In the genomic region with DNA sequence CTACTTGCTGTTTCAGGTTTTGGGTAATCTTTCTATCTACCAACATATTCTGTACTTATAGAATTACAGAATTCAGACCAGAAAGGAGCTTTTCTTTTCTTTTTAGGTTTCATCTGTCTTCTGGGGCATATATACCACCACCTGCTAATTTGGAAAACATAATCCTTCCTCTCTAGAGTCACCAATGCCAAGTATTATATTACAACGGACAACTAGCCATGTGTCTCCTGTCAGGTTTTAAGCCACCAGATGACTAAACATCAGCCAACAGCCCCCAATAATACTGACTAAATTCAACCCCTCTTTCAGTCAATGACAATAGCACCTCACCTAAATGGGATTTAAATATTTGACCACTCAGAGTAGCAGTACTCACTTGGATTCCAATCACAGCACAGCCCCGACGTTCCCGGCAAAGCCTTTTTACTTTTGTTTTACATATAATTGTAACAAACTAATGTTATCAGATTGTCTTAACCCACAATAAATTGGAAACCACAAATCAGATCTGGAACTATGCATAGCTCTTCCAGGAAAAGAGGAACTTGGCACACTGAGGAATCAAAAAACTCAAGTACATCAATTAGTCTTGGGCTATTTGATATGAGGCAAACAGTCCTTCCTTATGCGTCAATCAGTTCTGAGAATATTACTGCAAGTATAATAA, we compare ENCODE assay signal across 16 cellular contexts. TPM values are rescaled to one million over a fixed set of nuclear protein-coding genes. Genes with fewer than 3 reads are reported as not detected.
A peak's percentile ranks its signal among the peaks of the same experiment; 100 is the strongest.
DNase-seq lines count a peak whose midpoint lies in the region; ATAC-seq lines count a peak whose summit lies in the region.
"Had no signal": no experiment of that assay in that cellular context is flagged by ENCODE, and none has a peak within 500 bp of the region (broad histone marks: within the 10 kb centered on the region; RNA-seq: fewer than 3 reads in every experiment).

No MANE protein-coding gene starts in this region.

- no peak for DNase-seq in activated naive CD4-positive, alpha-beta T cell treated with anti-CD3 and anti-CD28 coated beads, Interleukin-2, amount 50 U/mL, for 72 hours (ENCODE audit: low spot score in 2 of 2)
- peak in 1 of 2 experiments; percentile 70 for DNase-seq in SJCRH30
- no peak for DNase-seq in epithelial cell of prostate (ENCODE audit: low read depth, low spot score)
- DNase-seq in NCI-H1694 treated with DMSO at 0.1 percent for 48 hours (lab: John Stamatoyannopoulos, UW) = no peak
- DNase-seq in retina = no peak
- DNase-seq in T-helper 1 cell = no peak
- DNase-seq: activated naive CD4-positive, alpha-beta T cell; GF-D8; MM.1S; NCI-H2171; stimulated activated CD8-positive, alpha-beta memory T cell treated with anti-CD3 and anti-CD28 coated beads, Interleukin-4, amount 100 ng/mL, for 48 hours had no signal

- H3K4me3 ChIP-seq in SJCRH30 (no peak overlapping the region), skeletal muscle tissue (ENCODE audit: low read length in 3 of 3) (peak overlapping the region; percentile 21 to 32 (median 30))
- H3K4me3 ChIP-seq: breast epithelium, thoracic aorta had no signal

- no peaks in the 10 kb centered on the region for H3K9me3 Mint-ChIP-seq in activated naive CD4-positive, alpha-beta T cell treated with anti-CD3 and anti-CD28 coated beads, Interleukin-2, amount 50 U/mL, for 24 hours
- no peaks in the 10 kb centered on the region for H3K9me3 Mint-ChIP-seq in activated naive CD4-positive, alpha-beta T cell treated with anti-CD3 and anti-CD28 coated beads, Interleukin-2, amount 50 U/mL, for 72 hours

- H3K36me3 ChIP-seq in SJCRH30 = peaks cover 12% of the 10 kb centered on the region
- H3K36me3 ChIP-seq in skeletal muscle tissue (ENCODE audit: control insufficient read depth in 3 of 3, insufficient read depth in 3 of 3, low read length in 3 of 3) = peaks cover 0 to 4% (median 3%) of the 10 kb centered on the region in 3 donors
- H3K36me3 ChIP-seq: breast epithelium, thoracic aorta had no signal

- H3K9me3 ChIP-seq in SJCRH30 (replicated peaks) = no peaks in the 10 kb centered on the region; the same call in 1 of the 2 replicates
- no peaks in the 10 kb centered on the region for H3K9me3 ChIP-seq in skeletal muscle tissue (ENCODE audit: control insufficient read depth in 3 of 3, low read length in 3 of 3)
- H3K9me3 ChIP-seq: breast epithelium, thoracic aorta had no signal

- peaks cover 26% of the 10 kb centered on the region for H3K4me1 ChIP-seq in SJCRH30
- H3K4me1 ChIP-seq in skeletal muscle tissue (ENCODE audit: control insufficient read depth in 3 of 3, insufficient read depth in 3 of 3, low read length in 3 of 3) = peaks cover 9 to 16% (median 15%) of the 10 kb centered on the region in 3 donors

- H3K4me1 Mint-ChIP-seq in activated naive CD4-positive, alpha-beta T cell treated with anti-CD3 and anti-CD28 coated beads, Interleukin-2, amount 50 U/mL, for 24 hours = peaks cover 54% of the 10 kb centered on the region

- no peaks in the 10 kb centered on the region for H3K27me3 ChIP-seq in SJCRH30
- H3K27me3 ChIP-seq in skeletal muscle tissue (ENCODE audit: control insufficient read depth in 3 of 3, insufficient read depth in 3 of 3, low read length in 3 of 3) = no peaks in the 10 kb centered on the region
- H3K27me3 ChIP-seq: breast epithelium had no signal

- H3K9ac ChIP-seq in skeletal muscle tissue (ENCODE audit: low read depth in 1 of 3, low read length in 3 of 3) = no peak overlapping the region

- H3K4me3 Mint-ChIP-seq in activated naive CD4-positive, alpha-beta T cell treated with anti-CD3 and anti-CD28 coated beads, Interleukin-2, amount 50 U/mL, for 24 hours = no peak overlapping the region

- H3K27me3 Mint-ChIP-seq in activated naive CD4-positive, alpha-beta T cell treated with anti-CD3 and anti-CD28 coated beads, Interleukin-2, amount 50 U/mL, for 24 hours = no peaks in the 10 kb centered on the region

- H3K27ac ChIP-seq in SJCRH30 = peak overlapping the region; percentile 32
- H3K27ac ChIP-seq in epithelial cell of prostate = peak overlapping the region; percentile 2
- H3K27ac ChIP-seq in skeletal muscle tissue (ENCODE audit: low read depth, low read length) = peak overlapping the region; percentile 50
- H3K27ac ChIP-seq: breast epithelium, thoracic aorta had no signal

- H3K27ac Mint-ChIP-seq in activated naive CD4-positive, alpha-beta T cell treated with anti-CD3 and anti-CD28 coated beads, Interleukin-2, amount 50 U/mL, for 24 hours = peak overlapping the region; percentile 63
- no peak overlapping the region for H3K27ac Mint-ChIP-seq in activated naive CD4-positive, alpha-beta T cell treated with anti-CD3 and anti-CD28 coated beads, Interleukin-2, amount 50 U/mL, for 72 hours

- no peak for ATAC-seq in activated naive CD4-positive, alpha-beta T cell treated with anti-CD3 and anti-CD28 coated beads, Interleukin-2, amount 50 U/mL, for 72 hours
- ATAC-seq: left lobe of liver had no signal

- H3K36me3 Mint-ChIP-seq in activated naive CD4-positive, alpha-beta T cell treated with anti-CD3 and anti-CD28 coated beads, Interleukin-2, amount 50 U/mL, for 24 hours = peaks cover 4% of the 10 kb centered on the region
- H3K36me3 Mint-ChIP-seq in activated naive CD4-positive, alpha-beta T cell treated with anti-CD3 and anti-CD28 coated beads, Interleukin-2, amount 50 U/mL, for 72 hours = peaks cover 6 to 13% of the 10 kb centered on the region in 2 donors

RNA-seq across cellular contexts. Expression of gene SLC11A2, which starts 13.5 kb away (rescaled TPM):
- 10 to 100 TPM; 34.4 to 38.4 TPM for total RNA-seq in activated naive CD4-positive, alpha-beta T cell treated with anti-CD3 and anti-CD28 coated beads, Interleukin-2, amount 50 U/mL, for 72 hours
- 76.4 and 78.5 TPM in 2 replicates for total RNA-seq in SJCRH30 (2014; rRNA removed; shearing (Covaris generic))
- 39.1 TPM for total RNA-seq in skeletal muscle tissue

RNA-seq across cellular contexts. Expression of gene LETMD1, which starts 35.4 kb away (rescaled TPM):
- 100 to 1,000 TPM in 1 of 2 donors, 10 to 100 TPM in 1; 91.0 to 124 TPM for total RNA-seq in activated naive CD4-positive, alpha-beta T cell treated with anti-CD3 and anti-CD28 coated beads, Interleukin-2, amount 50 U/mL, for 72 hours
- 40.8 and 53.4 TPM in 2 replicates for total RNA-seq in SJCRH30 (2014; rRNA removed; shearing (Covaris generic))
- total RNA-seq in skeletal muscle tissue = 40.2 TPM
